Comparison of ENCODE assay signal across 18 cellular contexts in the genomic region with DNA sequence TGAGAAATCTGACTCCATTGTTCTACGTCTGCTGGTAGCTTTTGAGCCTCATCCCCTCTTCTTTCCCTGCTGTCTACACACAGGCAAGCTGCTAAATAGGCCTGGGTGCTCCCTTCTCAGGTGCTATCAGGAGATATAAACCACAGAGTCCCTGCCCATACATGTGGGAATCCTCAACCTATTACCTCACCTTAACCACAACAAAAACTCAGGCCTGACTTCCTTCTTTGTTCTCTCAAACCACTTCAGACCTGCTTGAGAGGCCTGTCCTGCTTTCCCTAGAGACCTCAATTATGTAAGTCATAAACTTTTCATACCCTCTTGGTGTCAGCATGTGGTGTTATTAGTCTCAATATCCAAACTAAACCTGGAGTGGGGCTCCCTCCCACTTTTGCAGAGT.
A peak's percentile ranks its signal among the peaks of the same experiment; 100 is the strongest.
DNase-seq lines count a peak whose midpoint lies in the region; ATAC-seq and TF ChIP-seq lines count a peak whose summit lies in the region.
"Had no signal": no experiment of that assay in that cellular context is flagged by ENCODE, and none has a peak within 500 bp of the region (broad histone marks: within the 10 kb centered on the region; RNA-seq: fewer than 3 reads in every experiment).

No MANE protein-coding gene starts in this region.

- POLR2A ChIA-PET in PC-3 (lab: Charles Lee; ENCODE audit: unreplicated experiment), result interaction anchor here (0.7 kb wide), 1 partner anchor 42 kb away, joined by 3 read pairs; no protein-coding TSS in a partner anchor

- H3K36me3 ChIP-seq in PC-3 (ENCODE audit: low read depth, low read length), result no peaks in the 10 kb centered on the region
- H3K36me3 ChIP-seq: uterus had no signal

- DNase-seq in COLO668 (lab: John Stamatoyannopoulos, UW; ENCODE audit: unreplicated experiment) (peak; percentile 9), HK-2 (ENCODE audit: unreplicated experiment) (peak; percentile 21), PC-3 (peak; percentile 53), kidney glomerular epithelial cell (lab: John Stamatoyannopoulos, UW) (peak; percentile 86), MV-4-11 (lab: John Stamatoyannopoulos, UW) (no peak), NOMO-1 treated with dmso at 0.1 percent for 144 hours (lab: John Stamatoyannopoulos, UW; ENCODE audit: unreplicated experiment) (no peak), head of caudate nucleus (no peak), CD1c-positive myeloid dendritic cell (ENCODE audit: extremely low spot score) (no peak)
- DNase-seq: activated B cell treated with CpG ODN at 0.5 μM for 24 hours; activated gamma-delta T cell treated with Interleukin-2 at 50 U/mL for 16 hours; COR-L47; midbrain; NCI-H446; stimulated activated naive CD8-positive, alpha-beta T cell treated with anti-CD3 and anti-CD28 coated beads, Interleukin-15, Interleukin-2, amounts not matched to agents 100 U/mL and 50 U/mL, for 24 hours; SW 1271; uterus had no signal

- H3K9ac ChIP-seq in PC-3 (ENCODE audit: low read length), result no peak overlapping the region
- H3K9ac ChIP-seq: KMS-11 had no signal

- H3K79me2 ChIP-seq in PC-3 (ENCODE audit: low read length), result no peaks in the 10 kb centered on the region

- BruUV-seq in PC-3 (replicated peaks; lab: Mats Ljungman, UMichigan), result no TSS peak

- intact Hi-C loops in PC-3 (cut with micrococcal nuclease), result no loop called here
- intact Hi-C loops in head of caudate nucleus (cut with DNase I), result no loop called here

- H3K9me2 ChIP-seq in PC-3 (replicated peaks; ENCODE audit: low read length), result no peaks in the 10 kb centered on the region

- no peaks in the 10 kb centered on the region for H4K20me1 ChIP-seq in PC-3 (ENCODE audit: low read length)

- CTCF ChIA-PET in PC-3 (lab: Charles Lee), result no interaction called here

- no peak overlapping the region for H2AFZ ChIP-seq in PC-3 (ENCODE audit: low read length)

- H3K4me3 ChIP-seq in PC-3 (ENCODE audit: low read length), result no peak overlapping the region
- H3K4me3 ChIP-seq: uterus had no signal

- H3K27ac ChIP-seq in PC-3 (ENCODE audit: low read length), result no peak overlapping the region
- H3K27ac ChIP-seq: KMS-11, uterus had no signal

- peak; percentile 41 for ATAC-seq in PC-3
- ATAC-seq: Panc1; stimulated activated naive CD8-positive, alpha-beta T cell treated with anti-CD3 and anti-CD28 coated beads, Interleukin-15, Interleukin-2, amounts not matched to agents 100 U/mL and 50 U/mL, for 24 hours had no signal

- no peaks in the 10 kb centered on the region for H3F3A ChIP-seq in PC-3 (ENCODE audit: low read length, unreplicated experiment)

- no peaks in the 10 kb centered on the region for H3K27me3 ChIP-seq in PC-3 (ENCODE audit: low read length)
- H3K27me3 ChIP-seq: uterus had no signal

- peaks cover 13% of the 10 kb centered on the region; the same call in 1 of the 2 replicates for H3K4me1 ChIP-seq in PC-3 (ENCODE audit: insufficient read depth, low read length)
- H3K4me1 ChIP-seq: uterus had no signal

- no peak overlapping the region for H3K4me2 ChIP-seq in PC-3 (ENCODE audit: low read length)
- H3K4me2 ChIP-seq: KMS-11 had no signal

- no peaks in the 10 kb centered on the region for H3K9me3 ChIP-seq in PC-3 (ENCODE audit: low read length)
- H3K9me3 ChIP-seq: uterus had no signal

- no peak for TF ChIP-seq CTCF in PC-3 (conservative IDR thresholded peaks at IDR 0.05; ENCODE audit: low read depth, low read length)

Comparison
In these comparisons a context has a peak if more than half of its experiments do, and no peak if none do; other contexts are left out.
1. DNase-seq: peak in COLO668 (single experiment), HK-2 (single experiment), PC-3 (single experiment) and kidney glomerular epithelial cell (single experiment); none in MV-4-11 (single experiment), NOMO-1 treated with dmso at 0.1 percent for 144 hours (single experiment), head of caudate nucleus (0 of 42) and CD1c-positive myeloid dendritic cell (single experiment).